8 cellular contexts compared by ENCODE assay signal in the genomic region with DNA sequence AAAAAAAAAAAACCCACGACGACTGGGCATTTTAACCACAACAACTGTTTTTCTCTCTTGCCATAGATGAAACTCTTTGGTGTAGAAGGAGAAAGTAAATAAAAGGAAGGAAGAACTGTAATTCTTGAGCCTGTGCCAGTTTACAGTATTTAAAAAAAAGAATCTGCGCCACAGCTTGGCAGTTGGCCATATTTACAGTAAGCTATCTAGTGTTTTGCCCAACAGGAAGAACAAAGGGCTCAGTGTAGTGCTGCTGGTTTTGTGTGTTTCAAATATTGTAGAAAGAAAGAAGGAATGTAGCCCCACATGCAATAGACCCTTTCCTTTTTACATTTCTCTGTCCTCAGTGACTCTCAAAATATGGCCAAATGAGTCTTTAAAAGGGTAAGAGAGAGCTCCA.
DNase-seq lines count a peak whose midpoint lies in the region; ATAC-seq and TF ChIP-seq lines count a peak whose summit lies in the region.

No MANE protein-coding gene starts in this region.

- no peak overlapping the region for H3K4me3 Mint-ChIP-seq in osteocyte (ENCODE audit: unreplicated experiment)

- TF ChIP-seq CTCF in WERI-Rb-1 (IDR thresholded peaks at IDR 0.05; ENCODE audit: low read depth, low read length) (no peak), osteocyte (IDR thresholded peaks at IDR 0.05) (no peak)

- no peaks in the 10 kb centered on the region for H3K27me3 ChIP-seq in WERI-Rb-1 (ENCODE audit: insufficient read depth, low read depth, severe bottlenecking)

- no peaks in the 10 kb centered on the region for H3K36me3 Mint-ChIP-seq in osteocyte (ENCODE audit: unreplicated experiment)

- no peak overlapping the region for H3K27ac Mint-ChIP-seq in osteocyte (ENCODE audit: unreplicated experiment)

- no peak overlapping the region for H3K4me3 ChIP-seq in WERI-Rb-1 (ENCODE audit: low read depth, low read length)

- H3K27ac ChIP-seq in WERI-Rb-1, result no peak overlapping the region

- no peaks in the 10 kb centered on the region for H3K27me3 Mint-ChIP-seq in osteocyte (ENCODE audit: unreplicated experiment)

- H3K9me3 Mint-ChIP-seq in osteocyte (ENCODE audit: unreplicated experiment), result no peaks in the 10 kb centered on the region

- peak; percentile 78 for ATAC-seq in Right ventricle myocardium superior (ENCODE audit: poor library complexity)

- H3K4me1 Mint-ChIP-seq in osteocyte (ENCODE audit: unreplicated experiment), result no peaks in the 10 kb centered on the region

- DNase-seq in CD1c-positive myeloid dendritic cell (ENCODE audit: extremely low spot score) (peak; percentile 25), HuH-7 (ENCODE audit: low spot score) (peak; percentile 1), Right ventricle myocardium superior (no peak), Ammon's horn (ENCODE audit: low spot score) (no peak), WERI-Rb-1 (no peak), osteocyte (ENCODE audit: extremely low spot score, unreplicated experiment) (no peak)
- DNase-seq in activated CD4-positive, alpha-beta T cell treated with anti-CD3 and anti-CD28 coated beads, Interleukin-2, amount 50 U/mL, for 4 hours, result peak; percentile 4 to 19
- DNase-seq in stimulated activated CD8-positive, alpha-beta memory T cell treated with anti-CD3 and anti-CD28 coated beads, Interleukin-4, amount 100 ng/mL, for 1 hour (ENCODE audit: low read depth in 2 of 2, low spot score in 1 of 2), result peak; percentile 8 to 15

- intact Hi-C loops in Right ventricle myocardium superior (cut with DNase I), result no loop called here

- no peaks in the 10 kb centered on the region for H3K36me3 ChIP-seq in WERI-Rb-1

- H3K9me3 ChIP-seq in WERI-Rb-1 (ENCODE audit: severe bottlenecking), result no peaks in the 10 kb centered on the region

Comparison
In these comparisons a context has a peak if more than half of its experiments do, and no peak if none do; other contexts are left out.
1. DNase-seq: peak in CD1c-positive myeloid dendritic cell (single experiment), HuH-7 (single experiment), activated CD4-positive, alpha-beta T cell treated with anti-CD3 and anti-CD28 coated beads, Interleukin-2, amount 50 U/mL, for 4 hours (2 of 2) and stimulated activated CD8-positive, alpha-beta memory T cell treated with anti-CD3 and anti-CD28 coated beads, Interleukin-4, amount 100 ng/mL, for 1 hour (2 of 2); none in Right ventricle myocardium superior (single experiment), Ammon's horn (single experiment), WERI-Rb-1 (single experiment) and osteocyte (single experiment).